In the genomic region with DNA sequence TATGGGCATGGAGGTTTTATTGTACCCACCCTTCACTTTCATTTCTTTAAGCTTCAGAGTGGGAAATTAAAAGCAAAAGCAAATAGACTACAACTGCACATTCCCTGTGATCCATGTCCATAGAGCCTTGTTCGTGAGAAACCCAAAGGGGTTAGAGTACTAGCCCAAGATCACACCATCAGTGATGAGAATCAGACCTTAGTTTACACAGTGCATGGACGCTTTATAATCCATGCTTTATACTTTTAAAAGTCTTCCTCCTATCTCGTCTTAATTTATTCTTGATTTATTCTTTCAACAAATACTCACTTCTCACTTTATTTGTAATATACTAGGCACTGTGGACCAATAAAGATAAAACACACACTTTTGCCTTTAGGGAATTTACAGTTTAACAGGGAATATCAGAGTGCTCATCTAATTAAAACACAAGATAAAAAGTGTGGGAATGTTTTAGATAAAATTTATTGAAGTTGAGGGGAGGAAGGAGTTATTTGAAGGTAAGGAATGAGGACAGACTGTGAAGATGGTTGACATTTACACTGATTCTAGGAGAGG, we compare ENCODE assay signal across 28 cellular contexts. TPM values are rescaled to one million over a fixed set of nuclear protein-coding genes. Genes with fewer than 3 reads are reported as not detected.
DNase-seq lines count a peak whose midpoint lies in the region; ATAC-seq and TF ChIP-seq lines count a peak whose summit lies in the region.
"Had no signal": no experiment of that assay in that cellular context is flagged by ENCODE, and none has a peak within 500 bp of the region (broad histone marks: within the 10 kb centered on the region; RNA-seq: fewer than 3 reads in every experiment).

No MANE protein-coding gene starts in this region.

- H3K36me3 ChIP-seq in left ventricle myocardium inferior (no peaks in the 10 kb centered on the region), ascending aorta (no peaks in the 10 kb centered on the region), mucosa of descending colon (ENCODE audit: low read depth) (no peaks in the 10 kb centered on the region), transverse colon (no peaks in the 10 kb centered on the region), testis (ENCODE audit: low read depth, missing control alignments) (no peaks in the 10 kb centered on the region)
- H3K36me3 ChIP-seq: BE2C, MG63 had no signal

- no peaks in the 10 kb centered on the region for H3K36me3 Mint-ChIP-seq in natural killer cell
- H3K36me3 Mint-ChIP-seq: CD14-positive monocyte; CD8-positive, alpha-beta memory T cell had no signal

- H3K4me1 Mint-ChIP-seq in natural killer cell = no peaks in the 10 kb centered on the region
- H3K4me1 Mint-ChIP-seq: CD14-positive monocyte; CD8-positive, alpha-beta memory T cell had no signal

- H3K4me3 ChIP-seq in left ventricle myocardium inferior = no peak overlapping the region
- H3K4me3 ChIP-seq in ascending aorta = no peak overlapping the region
- no peak overlapping the region for H3K4me3 ChIP-seq in mucosa of descending colon
- H3K4me3 ChIP-seq in transverse colon = no peak overlapping the region
- no peak overlapping the region for H3K4me3 ChIP-seq in testis
- H3K4me3 ChIP-seq: MG63, PC-9 had no signal

- WGBS in transverse colon (ENCODE audit: low coverage in 1 of 2), 2 donors = 42 to 52% methylated on average over 3 of the region's 3 CpGs
- WGBS in testis, 2 donors = 92 to 94% methylated on average over 3 of the region's 3 CpGs

- peaks cover 5 to 13% of the 10 kb centered on the region in 2 donors for H3K27me3 Mint-ChIP-seq in natural killer cell (ENCODE audit: low read depth in 2 of 2)

- in situ Hi-C loops in transverse colon (cut with MboI; ENCODE audit: low pct_ligation_motif_present in 1 of 4, low pct_unique_long_range_greater_than_20kb in 1 of 4, low sequenced_read_pairs in 3 of 4) = no loop called here

- H3K4me3 Mint-ChIP-seq in natural killer cell = no peak overlapping the region
- H3K4me3 Mint-ChIP-seq: CD14-positive monocyte; CD8-positive, alpha-beta memory T cell had no signal

- H3K27ac ChIP-seq in left ventricle myocardium inferior (replicated peaks) (peak overlapping the region; percentile 17), ascending aorta (peak overlapping the region; percentile 62 to 64), transverse colon (peak overlapping the region in 3 of 4 donors; percentile 30 to 69 (median 43)), testis (no peak overlapping the region)
- H3K27ac ChIP-seq: PC-9, RWPE1 had no signal

- no peak for TF ChIP-seq EP300 in transverse colon (IDR thresholded peaks at IDR 0.05; ENCODE audit: low read depth)

- no peaks in the 10 kb centered on the region for H3K9me3 ChIP-seq in left ventricle myocardium inferior (replicated peaks)
- no peaks in the 10 kb centered on the region for H3K9me3 ChIP-seq in ascending aorta
- H3K9me3 ChIP-seq in mucosa of descending colon = no peaks in the 10 kb centered on the region
- no peaks in the 10 kb centered on the region for H3K9me3 ChIP-seq in transverse colon
- no peaks in the 10 kb centered on the region for H3K9me3 ChIP-seq in testis
- H3K9me3 ChIP-seq: BE2C, MG63, SK-N-SH had no signal

- intact Hi-C loops in left ventricle myocardium inferior (cut with micrococcal nuclease) = no loop called here
- intact Hi-C loops in left ventricle myocardium superior (cut with micrococcal nuclease) = no loop called here
- intact Hi-C loops in ascending aorta (cut with DNase I) = no loop called here
- intact Hi-C loops in mucosa of descending colon (cut with DNase I, micrococcal nuclease) = no loop called here
- intact Hi-C loops in transverse colon (cut with DNase I; ENCODE audit: low total_unique reads) = no loop called here
- intact Hi-C loops in natural killer cell (cut with micrococcal nuclease) = no loop called here
- intact Hi-C loops in testis (cut with DNase I; ENCODE audit: low total_unique reads) = no loop called here

- H3K9me3 Mint-ChIP-seq in natural killer cell = no peaks in the 10 kb centered on the region
- H3K9me3 Mint-ChIP-seq: CD8-positive, alpha-beta memory T cell had no signal

- TF ChIP-seq CTCF in left ventricle myocardium inferior (IDR thresholded peaks at IDR 0.05; ENCODE audit: borderline replicate concordance) (no peak), ascending aorta (IDR thresholded peaks at IDR 0.05) (no peak), mucosa of descending colon (IDR thresholded peaks at IDR 0.05) (no peak), transverse colon (IDR thresholded peaks at IDR 0.05) (no peak), natural killer cell (IDR thresholded peaks at IDR 0.05) (no peak), testis (IDR thresholded peaks at IDR 0.05) (no peak)

- no peak for ATAC-seq in left ventricle myocardium superior
- peak; percentile 74 for ATAC-seq in mucosa of descending colon
- ATAC-seq in natural killer cell = no peak
- ATAC-seq in HG03354 (IDR thresholded peaks at IDR 0.05; ENCODE audit: poor library complexity, severe bottlenecking, unreplicated experiment) = no peak

- no peak for DNase-seq in left ventricle myocardium inferior
- no peak for DNase-seq in left ventricle myocardium superior
- no peak for DNase-seq in ascending aorta (ENCODE audit: low spot score in 2 of 2)
- DNase-seq in mucosa of descending colon = no peak
- no peak for DNase-seq in transverse colon
- no peak for DNase-seq in natural killer cell
- no peak for DNase-seq in testis
- DNase-seq: 8988T; ACHN; BE2C; Calu3; CD8-positive, alpha-beta memory T cell; DMS79 treated with DMSO at 0.1 percent for 48 hours; GF-D8; KBM-7; MG63; NCI-H1105 treated with DMSO at 0.1 percent for 48 hours; NCI-H1694; NCI-H2029 treated with DMSO at 0.1 percent for 48 hours; NCI-H446 treated with DMSO at 0.1 percent for 48 hours; NCI-H526; PC-9; SIG-M5 had no signal

- no peak overlapping the region for H3K27ac Mint-ChIP-seq in natural killer cell
- H3K27ac Mint-ChIP-seq: CD14-positive monocyte; CD8-positive, alpha-beta memory T cell had no signal

- H3K27me3 ChIP-seq in left ventricle myocardium inferior (ENCODE audit: low read depth) (no peaks in the 10 kb centered on the region), ascending aorta (no peaks in the 10 kb centered on the region), transverse colon (no peaks in the 10 kb centered on the region), testis (no peaks in the 10 kb centered on the region)
- H3K27me3 ChIP-seq: BE2C, MG63 had no signal

- H3K4me1 ChIP-seq in left ventricle myocardium inferior = peaks cover 17% of the 10 kb centered on the region
- H3K4me1 ChIP-seq in ascending aorta = peaks cover 4 to 8% of the 10 kb centered on the region in 2 donors
- H3K4me1 ChIP-seq in mucosa of descending colon (ENCODE audit: low read depth) = peaks cover 19% of the 10 kb centered on the region
- H3K4me1 ChIP-seq in transverse colon = peaks cover 0 to 26% (median 13%) of the 10 kb centered on the region in 4 donors
- H3K4me1 ChIP-seq in testis = no peaks in the 10 kb centered on the region
- H3K4me1 ChIP-seq: BE2C had no signal

- TF ChIP-seq POLR2A in transverse colon (IDR thresholded peaks at IDR 0.05) (no peak), testis (IDR thresholded peaks at IDR 0.05) (no peak)

RNA-seq across cellular contexts. Expression of a gene that starts 40.7 kb away (rescaled TPM):
- 22.9 TPM for total RNA-seq in left ventricle myocardium inferior
- 34.4 TPM for total RNA-seq in left ventricle myocardium superior
- total RNA-seq in ascending aorta = 20.4 TPM
- 1 to 10 TPM; 1.8 to 7.8 (median 3.5) TPM for total RNA-seq in mucosa of descending colon
- total RNA-seq in transverse colon = 1 to 10 TPM; 1.6 to 8.2 (median 2.4) TPM
- total RNA-seq in natural killer cell = under 1 TPM in 1 of 3 donors, not detected in 2; 0.20 TPM
- 1 to 10 TPM; 2.7 to 2.8 TPM for total RNA-seq in testis
- 5.7 TPM for polyA plus RNA-seq in testis (ENCODE audit: insufficient read depth, low read depth, low replicate concordance)
- total RNA-seq: CD8-positive, alpha-beta memory T cell; HT-29 had no signal
- polyA plus RNA-seq: CD14-positive monocyte; CD8-positive, alpha-beta memory T cell had no signal

Comparison
In these comparisons a context has a peak if more than half of its experiments do, and no peak if none do; other contexts are left out.
1. H3K27ac ChIP-seq: peak in left ventricle myocardium inferior (single experiment), ascending aorta (2 of 2) and transverse colon (3 of 4); none in testis (0 of 2).